1 cellular context compared by ENCODE assay signal in genomic region chr10:114310346-114310745, GRCh38.
TF ChIP-seq lines count a peak whose summit lies in the region.

No MANE protein-coding gene starts in this region.

TF ChIP-seq in SK-N-SH, 30 proteins besides CTCF, POLR2A, EP300 and RAD21 (continued from another document):
- TF ChIP-seq, protein P1, sequence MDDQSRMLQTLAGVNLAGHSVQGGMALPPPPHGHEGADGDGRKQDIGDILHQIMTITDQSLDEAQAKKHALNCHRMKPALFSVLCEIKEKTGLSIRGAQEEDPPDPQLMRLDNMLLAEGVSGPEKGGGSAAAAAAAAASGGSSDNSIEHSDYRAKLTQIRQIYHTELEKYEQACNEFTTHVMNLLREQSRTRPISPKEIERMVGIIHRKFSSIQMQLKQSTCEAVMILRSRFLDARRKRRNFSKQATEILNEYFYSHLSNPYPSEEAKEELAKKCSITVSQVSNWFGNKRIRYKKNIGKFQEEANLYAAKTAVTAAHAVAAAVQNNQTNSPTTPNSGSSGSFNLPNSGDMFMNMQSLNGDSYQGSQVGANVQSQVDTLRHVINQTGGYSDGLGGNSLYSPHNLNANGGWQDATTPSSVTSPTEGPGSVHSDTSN (IDR thresholded peaks at IDR 0.05), result no peak
- no peak for TF ChIP-seq TCF12 (IDR thresholded peaks at IDR 0.05)
- TF ChIP-seq FOXJ3 (CRISPR knock-in tag; IDR thresholded peaks at IDR 0.05), result no peak
- TF ChIP-seq RCOR1 (IDR thresholded peaks at IDR 0.05; ENCODE audit: low read length), result no peak
- no peak for TF ChIP-seq YY1 (IDR thresholded peaks at IDR 0.05; ENCODE audit: low read depth)
- TF ChIP-seq NFIC (IDR thresholded peaks at IDR 0.05; ENCODE audit: borderline replicate concordance), result no peak
- no peak for TF ChIP-seq ELF1 (IDR thresholded peaks at IDR 0.05)
- no peak for TF ChIP-seq FOSL2 (IDR thresholded peaks at IDR 0.05; ENCODE audit: borderline replicate concordance, low read depth)
- TF ChIP-seq GATA2 (CRISPR knock-in tag; IDR thresholded peaks at IDR 0.05), result no peak
